In genomic region chr10:118395919-118396318, GRCh38 we compare ENCODE assay signal across 20 cellular contexts.
"Had no signal": no experiment of that assay in that cellular context is flagged by ENCODE, and none has a peak within 500 bp of the region (broad histone marks: within the 10 kb centered on the region; RNA-seq: fewer than 3 reads in every experiment).

No MANE protein-coding gene starts in this region.

- H3K27ac Mint-ChIP-seq: naive thymus-derived CD8-positive, alpha-beta T cell; stimulated activated effector memory CD8-positive, alpha-beta T cell treated with anti-CD3 and anti-CD28 coated beads, Interleukin-12 subunit alpha, Interleukin-12 subunit beta, amount 100 ng/mL, for 72 hours; stimulated activated naive CD8-positive, alpha-beta T cell treated with anti-CD3 and anti-CD28 coated beads, Interleukin-15, Interleukin-2, amounts not matched to agents 100 ng/mL and 50 ng/mL, for 24 hours had no signal

- H3K36me3 ChIP-seq: colonic mucosa, neutrophil, right lobe of liver, tibial artery, upper lobe of left lung had no signal

- H3K79me2 ChIP-seq: hepatocyte had no signal

- H3K4me3 Mint-ChIP-seq: naive thymus-derived CD8-positive, alpha-beta T cell; stimulated activated effector memory CD8-positive, alpha-beta T cell treated with anti-CD3 and anti-CD28 coated beads, Interleukin-12 subunit alpha, Interleukin-12 subunit beta, amount 100 ng/mL, for 72 hours; stimulated activated naive CD8-positive, alpha-beta T cell treated with anti-CD3 and anti-CD28 coated beads, Interleukin-15, Interleukin-2, amounts not matched to agents 100 ng/mL and 50 ng/mL, for 24 hours had no signal

- H3K9me3 ChIP-seq: colonic mucosa, mucosa of descending colon, neutrophil, psoas muscle, right lobe of liver, tibial artery, upper lobe of left lung had no signal

- DNase-seq: colonic mucosa; dermis blood vessel endothelial cell; erythroblast; foreskin melanocyte; head of caudate nucleus; kidney; left colon; mucosa of descending colon; naive thymus-derived CD8-positive, alpha-beta T cell; psoas muscle; retina; right lobe of liver; stimulated activated CD4-positive, alpha-beta T cell treated with anti-CD3 and anti-CD28 coated beads, Interleukin-4, amount 100 ng/mL, for 1 hour; stimulated activated CD8-positive, alpha-beta memory T cell treated with anti-CD3 and anti-CD28 coated beads, Interleukin-4, amount 100 ng/mL, for 48 hours; tibial artery; upper lobe of left lung had no signal

- H3K4me3 ChIP-seq: colonic mucosa, hepatocyte, mucosa of descending colon, psoas muscle, right lobe of liver, tibial artery, upper lobe of left lung had no signal

- H3K4me1 ChIP-seq: colonic mucosa, psoas muscle, right lobe of liver, tibial artery had no signal

- H3K36me3 Mint-ChIP-seq: stimulated activated effector memory CD8-positive, alpha-beta T cell treated with anti-CD3 and anti-CD28 coated beads, Interleukin-12 subunit alpha, Interleukin-12 subunit beta, amount 100 ng/mL, for 72 hours had no signal

- H3K4me2 ChIP-seq: hepatocyte had no signal

- H3K27ac ChIP-seq: colonic mucosa, hepatocyte, neutrophil, psoas muscle, right lobe of liver, tibial artery, upper lobe of left lung had no signal

- H3K9me3 Mint-ChIP-seq: stimulated activated effector memory CD8-positive, alpha-beta T cell treated with anti-CD3 and anti-CD28 coated beads, Interleukin-12 subunit alpha, Interleukin-12 subunit beta, amount 100 ng/mL, for 72 hours; stimulated activated naive CD8-positive, alpha-beta T cell treated with anti-CD3 and anti-CD28 coated beads, Interleukin-15, Interleukin-2, amounts not matched to agents 100 ng/mL and 50 ng/mL, for 24 hours had no signal

- H3K27me3 ChIP-seq: colonic mucosa, hepatocyte, right lobe of liver, tibial artery, upper lobe of left lung had no signal

- H3K4me1 Mint-ChIP-seq: stimulated activated effector memory CD8-positive, alpha-beta T cell treated with anti-CD3 and anti-CD28 coated beads, Interleukin-12 subunit alpha, Interleukin-12 subunit beta, amount 100 ng/mL, for 72 hours had no signal

- H2AFZ ChIP-seq: hepatocyte had no signal

- ATAC-seq: left colon; mucosa of descending colon; naive thymus-derived CD8-positive, alpha-beta T cell; psoas muscle; right lobe of liver; stimulated activated effector memory CD8-positive, alpha-beta T cell treated with anti-CD3 and anti-CD28 coated beads, Interleukin-12 subunit alpha, Interleukin-12 subunit beta, amount 100 ng/mL, for 72 hours had no signal
